In the genomic region with DNA sequence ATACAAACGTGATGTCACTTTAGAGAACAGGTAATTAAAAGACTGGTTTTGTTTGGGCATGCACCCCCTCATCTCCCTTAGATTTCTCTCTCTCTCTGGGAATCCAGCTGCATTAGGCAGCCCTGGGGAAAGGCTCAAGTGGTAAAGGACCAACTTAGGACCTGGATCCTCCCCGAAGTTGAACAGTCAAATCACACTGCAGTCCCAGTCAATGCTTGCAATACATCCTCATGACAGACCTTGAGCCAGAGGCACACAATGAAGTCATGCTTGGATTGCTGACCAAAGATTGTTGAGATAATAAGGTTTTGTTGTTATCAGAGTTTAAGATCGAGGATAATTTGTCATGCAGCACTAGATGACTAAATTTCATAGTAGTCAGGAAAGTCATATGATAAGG, we compare ENCODE assay signal across 18 cellular contexts.
DNase-seq lines count a peak whose midpoint lies in the region; ATAC-seq, FAIRE-seq and TF ChIP-seq lines count a peak whose summit lies in the region.
"Had no signal": no experiment of that assay in that cellular context is flagged by ENCODE, and none has a peak within 500 bp of the region (broad histone marks: within the 10 kb centered on the region; RNA-seq: fewer than 3 reads in every experiment).

No MANE protein-coding gene starts in this region.

- no peak for TF ChIP-seq EP300 in HepG2 (IDR thresholded peaks at IDR 0.05; ENCODE audit: low read depth in 2 of 2, low read length in 2 of 2)
- no peak for TF ChIP-seq EP300 in HepG2 (CRISPR knock-in tag; IDR thresholded peaks at IDR 0.05; ENCODE audit: borderline replicate concordance)

- H3K4me3 ChIP-seq in HepG2 (replicated peaks in 1 of 3; ENCODE audit: insufficient read depth in 1 of 3, low read depth in 2 of 3, low read length in 3 of 3) (no peak overlapping the region), right lobe of liver (no peak overlapping the region), SJCRH30 (no peak overlapping the region), coronary artery (no peak overlapping the region)
- H3K4me3 ChIP-seq: GM23248 had no signal

- H3K27ac ChIP-seq in HepG2 (ENCODE audit: extremely low read length, insufficient read depth, low read length) (no peak overlapping the region), right lobe of liver (no peak overlapping the region), SJCRH30 (peak overlapping the region; percentile 33; the same call in 1 of the 2 replicates), coronary artery (no peak overlapping the region)
- H3K27ac ChIP-seq: GM23248 had no signal

- H3K27me3 ChIP-seq in HepG2 (ENCODE audit: control insufficient read depth in 1 of 2, insufficient read depth in 2 of 2, low read length in 2 of 2) = no peaks in the 10 kb centered on the region
- H3K27me3 ChIP-seq in right lobe of liver = no peaks in the 10 kb centered on the region
- no peaks in the 10 kb centered on the region for H3K27me3 ChIP-seq in SJCRH30

- no peaks in the 10 kb centered on the region for H3K36me3 ChIP-seq in HepG2 (replicated peaks in 1 of 2; ENCODE audit: control insufficient read depth in 1 of 2, insufficient read depth in 2 of 2, low read length in 2 of 2)
- H3K36me3 ChIP-seq in right lobe of liver = no peaks in the 10 kb centered on the region
- no peaks in the 10 kb centered on the region for H3K36me3 ChIP-seq in SJCRH30

- intact Hi-C loops in HepG2 (cut with micrococcal nuclease; ENCODE audit: unreplicated experiment) = no loop called here
- intact Hi-C loops in right lobe of liver (cut with DNase I) = no loop called here

- TF ChIP-seq CTCF in HepG2 (CRISPR knock-in tag; IDR thresholded peaks at IDR 0.05) (no peak), right lobe of liver (IDR thresholded peaks at IDR 0.05) (no peak), coronary artery (IDR thresholded peaks at IDR 0.05) (no peak)

- H3K79me2 ChIP-seq in HepG2 (ENCODE audit: insufficient read depth, low read length) = no peaks in the 10 kb centered on the region

- in situ Hi-C loops in HepG2 (cut with HindIII; ENCODE audit: extremely low pct_ligation_motif_present, low pct_unique_long_range_greater_than_20kb) = no loop called here

- H3K9me3 ChIP-seq in HepG2 (ENCODE audit: low read length) (peaks cover 86% of the 10 kb centered on the region), right lobe of liver (no peaks in the 10 kb centered on the region), SJCRH30 (replicated peaks) (no peaks in the 10 kb centered on the region)

- TF ChIP-seq RAD21 in HepG2 (CRISPR knock-in tag; IDR thresholded peaks at IDR 0.05) = no peak

- TF ChIP-seq POLR2A in HepG2 (IDR thresholded peaks at IDR 0.05; ENCODE audit: insufficient read depth in 1 of 2, low read depth in 2 of 2, low read length in 2 of 2) (no peak), right lobe of liver (IDR thresholded peaks at IDR 0.05) (no peak)

- POLR2A ChIA-PET in HepG2 (lab: Yijun Ruan, JAX) = no interaction called here

- H3K4me1 ChIP-seq in HepG2 (ENCODE audit: insufficient read depth, low read length) (no peaks in the 10 kb centered on the region), right lobe of liver (no peaks in the 10 kb centered on the region), SJCRH30 (0 out of 2 replicates have a peak, but pooled peaks cover 5% of the 10 kb centered on the region)

- H4K20me1 ChIP-seq in HepG2 (ENCODE audit: insufficient read depth, low read length) = no peaks in the 10 kb centered on the region

- H3K4me2 ChIP-seq in HepG2 (ENCODE audit: low read depth, low read length) = no peak overlapping the region

- ATAC-seq in HepG2 (no peak), right lobe of liver (no peak)
- ATAC-seq: HCT116 had no signal

- no peak for FAIRE-seq in HepG2 (lab: Jason Lieb, UNC)
- FAIRE-seq: G401.6, GM12892, GM19239 had no signal

- BruUV-seq in HepG2 (replicated peaks; lab: Mats Ljungman, UMichigan) = no TSS peak

- 1% methylated on average over 3 of the region's 3 CpGs for WGBS in HepG2 (ENCODE audit: low lambda C conversion rate)
- 33% methylated on average over 3 of the region's 3 CpGs for WGBS in right lobe of liver (ENCODE audit: insufficient coverage, low coverage, low lambda C conversion rate, missing lambda C conversion rate)

- no peak overlapping the region for H2AFZ ChIP-seq in HepG2 (ENCODE audit: low read length)
- H2AFZ ChIP-seq: GM23248 had no signal

- DNase-seq in HepG2 (ENCODE audit: low spot score) = no peak
- DNase-seq in right lobe of liver = no peak
- DNase-seq in SJCRH30 = peak; percentile 52 to 63
- peak; percentile 36 for DNase-seq in amniotic epithelial cell (ENCODE audit: low read depth)
- no peak for DNase-seq in DMS79 treated with DMSO at 0.1 percent for 48 hours (lab: John Stamatoyannopoulos, UW)
- no peak for DNase-seq in pons (ENCODE audit: low spot score)
- no peak for DNase-seq in coronary artery (ENCODE audit: low spot score)
- DNase-seq: C1 segment of cervical spinal cord; CD4-positive, alpha-beta memory T cell; COR-L47; DMS153; DND-41; GM23248; H9 had no signal

- CTCF ChIA-PET in HepG2 (lab: Yijun Ruan, JAX; ENCODE audit: low intra/inter-chr PET ratio, low total read pairs) = no interaction called here

- no peak overlapping the region for H3K9ac ChIP-seq in HepG2 (ENCODE audit: insufficient read depth, low read depth, low read length)
- H3K9ac ChIP-seq: GM23248 had no signal

TF ChIP-seq in HepG2, 621 proteins besides CTCF, POLR2A, EP300 and RAD21:
- TF ChIP-seq ATAD3A (CRISPR knock-in tag; IDR thresholded peaks at IDR 0.05) (no peak), ZNF235 (CRISPR knock-in tag; IDR thresholded peaks at IDR 0.05; ENCODE audit: borderline replicate concordance) (no peak), CREB1 (IDR thresholded peaks at IDR 0.05) (0 out of 2 replicates have a peak, but pooled peaks have one; percentile 6), CREB1 (CRISPR knock-in tag; IDR thresholded peaks at IDR 0.05) (no peak)
- TF ChIP-seq, protein P1, sequence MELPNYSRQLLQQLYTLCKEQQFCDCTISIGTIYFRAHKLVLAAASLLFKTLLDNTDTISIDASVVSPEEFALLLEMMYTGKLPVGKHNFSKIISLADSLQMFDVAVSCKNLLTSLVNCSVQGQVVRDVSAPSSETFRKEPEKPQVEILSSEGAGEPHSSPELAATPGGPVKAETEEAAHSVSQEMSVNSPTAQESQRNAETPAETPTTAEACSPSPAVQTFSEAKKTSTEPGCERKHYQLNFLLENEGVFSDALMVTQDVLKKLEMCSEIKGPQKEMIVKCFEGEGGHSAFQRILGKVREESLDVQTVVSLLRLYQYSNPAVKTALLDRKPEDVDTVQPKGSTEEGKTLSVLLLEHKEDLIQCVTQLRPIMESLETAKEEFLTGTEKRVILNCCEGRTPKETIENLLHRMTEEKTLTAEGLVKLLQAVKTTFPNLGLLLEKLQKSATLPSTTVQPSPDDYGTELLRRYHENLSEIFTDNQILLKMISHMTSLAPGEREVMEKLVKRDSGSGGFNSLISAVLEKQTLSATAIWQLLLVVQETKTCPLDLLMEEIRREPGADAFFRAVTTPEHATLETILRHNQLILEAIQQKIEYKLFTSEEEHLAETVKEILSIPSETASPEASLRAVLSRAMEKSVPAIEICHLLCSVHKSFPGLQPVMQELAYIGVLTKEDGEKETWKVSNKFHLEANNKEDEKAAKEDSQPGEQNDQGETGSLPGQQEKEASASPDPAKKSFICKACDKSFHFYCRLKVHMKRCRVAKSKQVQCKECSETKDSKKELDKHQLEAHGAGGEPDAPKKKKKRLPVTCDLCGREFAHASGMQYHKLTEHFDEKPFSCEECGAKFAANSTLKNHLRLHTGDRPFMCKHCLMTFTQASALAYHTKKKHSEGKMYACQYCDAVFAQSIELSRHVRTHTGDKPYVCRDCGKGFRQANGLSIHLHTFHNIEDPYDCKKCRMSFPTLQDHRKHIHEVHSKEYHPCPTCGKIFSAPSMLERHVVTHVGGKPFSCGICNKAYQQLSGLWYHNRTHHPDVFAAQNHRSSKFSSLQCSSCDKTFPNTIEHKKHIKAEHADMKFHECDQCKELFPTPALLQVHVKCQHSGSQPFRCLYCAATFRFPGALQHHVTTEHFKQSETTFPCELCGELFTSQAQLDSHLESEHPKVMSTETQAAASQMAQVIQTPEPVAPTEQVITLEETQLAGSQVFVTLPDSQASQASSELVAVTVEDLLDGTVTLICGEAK (IDR thresholded peaks at IDR 0.05) = no peak
- TF ChIP-seq, protein P1 (CRISPR knock-in tag; IDR thresholded peaks at IDR 0.05) = no peak

Comparison
In these comparisons a context has a peak if more than half of its experiments do, and no peak if none do; other contexts are left out.
1. DNase-seq: peak in SJCRH30 (2 of 2) and amniotic epithelial cell (single experiment); none in HepG2 (single experiment), right lobe of liver (0 of 3), DMS79 treated with DMSO at 0.1 percent for 48 hours (single experiment), pons (single experiment) and coronary artery (single experiment).